Comparison of ENCODE assay signal across 34 cellular contexts in the genomic region with DNA sequence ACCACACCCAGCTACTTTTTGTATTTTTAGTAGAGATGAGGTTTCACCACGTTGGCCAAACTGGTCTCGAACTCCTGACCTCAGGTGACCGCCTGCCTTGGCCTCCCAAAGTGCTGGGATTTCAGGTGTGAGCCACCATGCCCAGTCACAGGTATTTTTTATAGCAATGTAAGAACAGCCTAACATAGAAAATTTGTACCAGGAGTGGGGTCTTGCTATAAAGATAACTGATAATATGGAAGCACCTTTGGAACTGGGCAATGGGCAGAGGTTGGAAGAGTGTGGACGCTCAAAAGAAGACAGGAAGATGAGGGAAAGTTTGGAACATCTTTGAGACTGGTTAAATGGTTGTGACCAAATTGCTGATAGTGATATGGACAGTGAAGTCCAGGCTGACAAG.
DNase-seq lines count a peak whose midpoint lies in the region; ATAC-seq, FAIRE-seq and TF ChIP-seq lines count a peak whose summit lies in the region.
"Had no signal": no experiment of that assay in that cellular context is flagged by ENCODE, and none has a peak within 500 bp of the region (broad histone marks: within the 10 kb centered on the region; RNA-seq: fewer than 3 reads in every experiment).

No MANE protein-coding gene starts in this region.

- H2BK120ac ChIP-seq in IMR-90 (ENCODE audit: low read depth, low read length), result peak overlapping the region; percentile 86

- H3K27ac Mint-ChIP-seq in osteocyte (ENCODE audit: unreplicated experiment), result no peak overlapping the region
- H3K27ac Mint-ChIP-seq: B cell; CD14-positive monocyte; CD4-positive, alpha-beta memory T cell; CD4-positive, alpha-beta T cell; CD4-positive, CD25-positive, alpha-beta regulatory T cell; CD8-positive, alpha-beta memory T cell; CD8-positive, alpha-beta T cell had no signal

- FAIRE-seq in K562 (lab: Jason Lieb, UNC), result no peak
- FAIRE-seq: A204.1, A549, D721Med had no signal

- dilution Hi-C loops in IMR-90 (cut with HindIII; ENCODE audit: low sequenced_read_pairs, unreplicated experiment), result no loop called here

- H2AFZ ChIP-seq in IMR-90 (replicated peaks; ENCODE audit: low read length, poor library complexity), result no peak overlapping the region
- H2AFZ ChIP-seq in K562 (ENCODE audit: low read depth, low read length), result no peak overlapping the region

- H4K8ac ChIP-seq in IMR-90 (ENCODE audit: low read depth in 2 of 2, low read length in 2 of 2), result peak overlapping the region in 1 of 2 experiments; percentile 35; a peak in 1 of 4 replicates

- TF ChIP-seq CTCF in HEK293 (tag by site-specific recombination; IDR thresholded peaks at IDR 0.05), result no peak
- no peak for TF ChIP-seq CTCF in IMR-90 (conservative IDR thresholded peaks at IDR 0.05; ENCODE audit: low read depth, low read length)
- TF ChIP-seq CTCF in K562 (IDR thresholded peaks at IDR 0.05 in 2 of 3, conservative IDR thresholded peaks at IDR 0.05 in 1 of 3; ENCODE audit: insufficient read depth in 2 of 3, low read depth in 1 of 3, low read length in 3 of 3), result no peak
- TF ChIP-seq CTCF in osteocyte (IDR thresholded peaks at IDR 0.05), result no peak

- H3K4me1 ChIP-seq in HEK293 (ENCODE audit: control insufficient read depth, insufficient read depth, low read length) (no peaks in the 10 kb centered on the region), IMR-90 (ENCODE audit: control insufficient read depth, insufficient read depth, low read length) (peaks cover 24% of the 10 kb centered on the region), K562 (replicated peaks in 1 of 2; ENCODE audit: control insufficient read depth in 2 of 2, insufficient read depth in 2 of 2, low read length in 2 of 2) (no peaks in the 10 kb centered on the region)
- H3K4me1 ChIP-seq: BLaER1, Caco-2 had no signal

- no peak overlapping the region for H2BK5ac ChIP-seq in IMR-90 (ENCODE audit: low read depth, low read length, poor library complexity, severe bottlenecking)

- no peaks in the 10 kb centered on the region for H3K27me3 Mint-ChIP-seq in osteocyte (ENCODE audit: unreplicated experiment)
- H3K27me3 Mint-ChIP-seq: B cell had no signal

- no peak for TF ChIP-seq EP300 in K562 (IDR thresholded peaks at IDR 0.05; ENCODE audit: low read length)

- WGBS in IMR-90 (ENCODE audit: extremely low coverage in 2 of 2, insufficient read length in 1 of 2), 2 experiments, result no CpG with 5 or more reads among the region's 4 CpGs
- 0% methylated on average over 4 of the region's 4 CpGs for WGBS in K562 (ENCODE audit: insufficient coverage, low coverage, missing lambda C conversion rate)

- no peaks in the 10 kb centered on the region for H3K79me2 ChIP-seq in K562 (ENCODE audit: control insufficient read depth, insufficient read depth, low read length)

- no peak overlapping the region for H3K56ac ChIP-seq in IMR-90 (ENCODE audit: extremely low read depth, insufficient read depth, low read length)

- H4K20me1 ChIP-seq in IMR-90 (ENCODE audit: insufficient read depth, low read length) (no peaks in the 10 kb centered on the region), K562 (replicated peaks; ENCODE audit: control insufficient read depth, insufficient read depth, low read length) (no peaks in the 10 kb centered on the region)
- H4K20me1 ChIP-seq: BLaER1; BLaER1 treated with 17β-estradiol and CSF1 and Interleukin-3, amounts not matched to agents 10 nM and 100 nM had no signal

- in situ Hi-C loops in IMR-90 (cut with MboI; ENCODE audit: low sequenced_read_pairs) (no loop called here), K562 (cut with MboI) (no loop called here)

- no peak for TF ChIP-seq RAD21 in IMR-90 (IDR thresholded peaks at IDR 0.05; ENCODE audit: low read length)
- no peak for TF ChIP-seq RAD21 in K562 (CRISPR knock-in tag; conservative IDR thresholded peaks at IDR 0.05 in 1 of 2, IDR thresholded peaks at IDR 0.05 in 1 of 2)

- peaks cover 37% of the 10 kb centered on the region for H3K4me1 Mint-ChIP-seq in osteocyte (ENCODE audit: unreplicated experiment)
- H3K4me1 Mint-ChIP-seq: B cell; CD14-positive monocyte; CD4-positive, alpha-beta memory T cell; CD4-positive, CD25-positive, alpha-beta regulatory T cell; CD8-positive, alpha-beta memory T cell had no signal

- H2BK15ac ChIP-seq in IMR-90 (ENCODE audit: low read depth, low read length), result peak overlapping the region; percentile 86; the same call in 2 of the 3 replicates

- H4K5ac ChIP-seq in IMR-90 (ENCODE audit: low read depth, low read length), result no peak overlapping the region

- no peaks in the 10 kb centered on the region for H3K36me3 Mint-ChIP-seq in osteocyte (ENCODE audit: unreplicated experiment)
- H3K36me3 Mint-ChIP-seq: CD14-positive monocyte; CD4-positive, alpha-beta memory T cell; CD4-positive, CD25-positive, alpha-beta regulatory T cell; CD8-positive, alpha-beta T cell had no signal

- peaks cover 0 to 19% of the 10 kb centered on the region in 2 experiments; a peak in 2 of 4 replicates for H3K79me1 ChIP-seq in IMR-90 (ENCODE audit: low read depth in 1 of 2, low read length in 2 of 2)

- no peaks in the 10 kb centered on the region for H3K9me3 ChIP-seq in HEK293 (ENCODE audit: control insufficient read depth, insufficient read depth, low read depth, low read length)
- peaks cover 2% of the 10 kb centered on the region; the same call in 1 of the 2 replicates for H3K9me3 ChIP-seq in IMR-90 (ENCODE audit: control insufficient read depth, insufficient read depth, low read length)
- no peaks in the 10 kb centered on the region for H3K9me3 ChIP-seq in K562 (replicated peaks; ENCODE audit: control insufficient read depth, insufficient read depth, low read depth, low read length)
- H3K9me3 ChIP-seq: A549, BE2C, BLaER1, Caco-2 had no signal

- H3K9ac ChIP-seq in IMR-90 (ENCODE audit: low read depth, low read length) (no peak overlapping the region), K562 (ENCODE audit: insufficient read depth in 1 of 2, low read depth in 2 of 2, low read length in 2 of 2) (no peak overlapping the region)
- H3K9ac ChIP-seq: BLaER1; BLaER1 treated with 17β-estradiol and CSF1 and Interleukin-3, amounts not matched to agents 10 nM and 100 nM had no signal

- TF ChIP-seq POLR2A in IMR-90 (IDR thresholded peaks at IDR 0.05; ENCODE audit: low read depth, low read length), result no peak
- TF ChIP-seq POLR2A in K562 (conservative IDR thresholded peaks at IDR 0.05), result no peak

- CTCF ChIA-PET in HEK293 (lab: Yijun Ruan, JAX) (interaction anchor here (0.6 kb wide), 1 partner anchor 65 kb away, joined by 3 read pairs; no protein-coding TSS in a partner anchor), IMR-90 (lab: Yijun Ruan, JAX) (no interaction called here), K562 (lab: Yijun Ruan, JAX; ENCODE audit: low intra/inter-chr PET ratio) (no interaction called here)

- H3K27ac ChIP-seq in HEK293 (ENCODE audit: extremely low read depth, low read depth, low read length) (no peak overlapping the region), IMR-90 (ENCODE audit: insufficient read depth, low read length) (no peak overlapping the region), K562 (ENCODE audit: extremely low read depth, low read depth, low read length) (no peak overlapping the region)
- H3K27ac ChIP-seq: 22Rv1; A549; BLaER1; BLaER1 treated with 17β-estradiol and CSF1 and Interleukin-3, amounts not matched to agents 10 nM and 100 nM; C4-2B had no signal

- ATAC-seq in IMR-90 (ENCODE audit: low read depth) (no peak), K562 (no peak), HG03045 (IDR thresholded peaks at IDR 0.05; ENCODE audit: unreplicated experiment) (no peak)
- ATAC-seq: A549; CD8-positive, alpha-beta T cell had no signal

- H3K4me3 Mint-ChIP-seq in osteocyte (ENCODE audit: unreplicated experiment), result no peak overlapping the region
- H3K4me3 Mint-ChIP-seq: B cell; CD14-positive monocyte; CD4-positive, alpha-beta memory T cell; CD4-positive, alpha-beta T cell; CD4-positive, CD25-positive, alpha-beta regulatory T cell; CD8-positive, alpha-beta memory T cell; CD8-positive, alpha-beta T cell had no signal

- no peaks in the 10 kb centered on the region for H3K36me3 ChIP-seq in HEK293 (ENCODE audit: control insufficient read depth in 2 of 2, insufficient read depth in 1 of 2, low read length in 2 of 2)
- H3K36me3 ChIP-seq in IMR-90 (ENCODE audit: control insufficient read depth, insufficient read depth, low read length), result no peaks in the 10 kb centered on the region
- H3K36me3 ChIP-seq in K562 (ENCODE audit: control insufficient read depth, insufficient read depth, low read length), result no peaks in the 10 kb centered on the region
- H3K36me3 ChIP-seq: BE2C; BLaER1; BLaER1 treated with 17β-estradiol and CSF1 and Interleukin-3, amounts not matched to agents 10 nM and 100 nM had no signal

- H3K9me1 ChIP-seq in IMR-90 (ENCODE audit: insufficient read depth, low read length) (peaks cover 14% of the 10 kb centered on the region), K562 (ENCODE audit: control insufficient read depth, insufficient read depth, low read length) (no peaks in the 10 kb centered on the region)

- H3K27me3 ChIP-seq in IMR-90 (ENCODE audit: control insufficient read depth, insufficient read depth, low read length), result no peaks in the 10 kb centered on the region
- no peaks in the 10 kb centered on the region; a peak in 1 of 5 replicates for H3K27me3 ChIP-seq in K562 (ENCODE audit: control insufficient read depth in 2 of 2, insufficient read depth in 2 of 2, low read length in 2 of 2)
- H3K27me3 ChIP-seq: BE2C; BLaER1; BLaER1 treated with 17β-estradiol and CSF1 and Interleukin-3, amounts not matched to agents 10 nM and 100 nM had no signal

- intact Hi-C loops in IMR-90 (cut with micrococcal nuclease), result no loop called here
- intact Hi-C loops in K562 (cut with micrococcal nuclease), result no loop called here

- peak overlapping the region; percentile 83 for H2BK20ac ChIP-seq in IMR-90 (ENCODE audit: low read depth, low read length)

- POLR2A ChIA-PET in HEK293 (lab: Yijun Ruan, JAX) (no interaction called here), IMR-90 (lab: Charles Lee; ENCODE audit: unreplicated experiment) (no interaction called here), K562 (lab: Yijun Ruan, JAX) (interaction anchor here (0.6 kb wide), 1 partner anchor 15 kb away, joined by 3 read pairs; no protein-coding TSS in a partner anchor)

- H2AK5ac ChIP-seq in IMR-90 (ENCODE audit: low read depth, low read length), result peak overlapping the region; percentile 74

- no TSS peak for BruUV-seq in IMR-90 (replicated peaks; lab: Mats Ljungman, UMichigan)
- no TSS peak for BruUV-seq in K562 (replicated peaks; lab: Mats Ljungman, UMichigan)

- peak overlapping the region; percentile 44 for H3K14ac ChIP-seq in IMR-90 (replicated peaks; ENCODE audit: low read depth, low read length)

- H3K4ac ChIP-seq in IMR-90 (ENCODE audit: low read depth, low read length), result peak overlapping the region; percentile 73

- H3K9me3 Mint-ChIP-seq in osteocyte (ENCODE audit: unreplicated experiment), result no peaks in the 10 kb centered on the region

- H3K4me3 ChIP-seq in HEK293 (ENCODE audit: low read depth, low read length), result no peak overlapping the region
- no peak overlapping the region for H3K4me3 ChIP-seq in IMR-90 (ENCODE audit: insufficient read depth, low read depth, low read length)
- H3K4me3 ChIP-seq in K562, result no peak overlapping the region
- H3K4me3 ChIP-seq: A549; BLaER1; BLaER1 treated with 17β-estradiol and CSF1 and Interleukin-3, amounts not matched to agents 10 nM and 100 nM had no signal

- no peak for DNase-seq in IMR-90
- DNase-seq in K562 (ENCODE audit: extremely low read depth in 1 of 4, low spot score in 3 of 4), result no peak
- no peak for DNase-seq in osteocyte (ENCODE audit: extremely low spot score, unreplicated experiment)
- no peak for DNase-seq in EL
- DNase-seq: 8988T; ACHN; AML-193; BE2C; C1 segment of cervical spinal cord; Caco-2; Calu3; CD4-positive, alpha-beta memory T cell; CD4-positive, alpha-beta T cell; CD4-positive, CD25-positive, alpha-beta regulatory T cell; CD8-positive, alpha-beta memory T cell; CD8-positive, alpha-beta T cell; COR-L47; DMS 273 treated with DMSO at 0.1 percent for 48 hours; DMS153; DMS53; DMS79; DMS79 treated with DMSO at 0.1 percent for 48 hours; DND-41 had no signal

- H3K4me2 ChIP-seq in IMR-90 (ENCODE audit: low read depth, low read length), result no peak overlapping the region
- H3K4me2 ChIP-seq in K562 (ENCODE audit: insufficient read depth, low read length), result no peak overlapping the region
- H3K4me2 ChIP-seq: A549; BLaER1; BLaER1 treated with 17β-estradiol and CSF1 and Interleukin-3, amounts not matched to agents 10 nM and 100 nM had no signal

- H2AK9ac ChIP-seq in IMR-90 (replicated peaks; ENCODE audit: low read depth, low read length, poor library complexity), result no peak overlapping the region

- H3K23ac ChIP-seq in IMR-90 (ENCODE audit: low read depth, low read length), result no peak overlapping the region

- no peak overlapping the region for H4K91ac ChIP-seq in IMR-90 (ENCODE audit: insufficient read depth, low read depth, low read length)

- H3K18ac ChIP-seq in IMR-90 (ENCODE audit: low read depth, low read length), result no peak overlapping the region
